In the genomic region with DNA sequence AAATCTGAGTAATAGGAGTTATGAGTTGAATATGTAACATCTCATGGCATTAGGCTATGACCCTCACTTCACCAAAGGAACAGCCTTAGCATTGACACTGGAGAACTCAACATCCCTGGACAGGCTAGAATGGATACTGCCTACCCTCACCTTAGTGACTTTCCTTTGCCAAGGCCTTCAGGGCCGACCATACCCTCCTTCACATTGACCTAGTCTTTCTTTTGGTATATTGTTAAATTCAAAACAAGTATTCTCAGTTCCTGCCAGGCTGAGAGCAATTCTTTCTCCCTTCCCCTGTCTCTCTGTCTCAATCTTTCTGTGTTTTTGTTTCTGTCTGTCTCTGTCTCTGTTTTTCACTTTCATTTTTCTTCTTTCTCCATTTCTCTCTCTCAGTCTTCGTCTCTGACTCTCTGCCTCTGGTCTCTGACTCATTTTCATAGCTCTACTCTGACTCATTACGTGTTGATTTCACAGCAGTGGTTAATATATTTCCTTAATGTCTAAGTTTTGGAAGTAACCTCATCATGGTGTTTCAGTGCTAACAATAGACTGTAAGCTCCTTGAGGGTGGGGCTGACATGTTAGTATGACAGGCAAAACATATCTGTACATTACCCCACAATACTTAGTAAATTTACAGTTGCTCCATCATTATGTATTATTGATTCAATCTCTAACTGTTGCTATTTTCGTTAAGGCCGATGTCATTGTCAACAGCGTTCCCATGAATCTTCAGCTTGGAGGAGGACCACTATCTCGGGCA, we compare ENCODE assay signal across 8 cellular contexts. TPM values are rescaled to one million over a fixed set of nuclear protein-coding genes. Genes with fewer than 3 reads are reported as not detected.
DNase-seq lines count a peak whose midpoint lies in the region; ATAC-seq and TF ChIP-seq lines count a peak whose summit lies in the region.

No MANE protein-coding gene starts in this region.

- no peaks in the 10 kb centered on the region for H4K20me1 ChIP-seq in PC-9 (ENCODE audit: insufficient read depth)

- DNase-seq in stimulated activated CD4-positive, alpha-beta T cell treated with anti-CD3 and anti-CD28 coated beads, Interleukin-12 subunit alpha, Interleukin-12 subunit beta, amount 100 ng/mL, for 24 hours (ENCODE audit: low read depth in 2 of 2) = peak; percentile 1 to 3
- no peak for DNase-seq in stimulated activated CD4-positive, alpha-beta T cell treated with anti-CD3 and anti-CD28 coated beads, Interleukin-4, amount 100 ng/mL, for 4 hours
- DNase-seq in PC-9 = peak in 1 of 2 experiments; percentile 77
- DNase-seq in NCI-H1417 (lab: John Stamatoyannopoulos, UW) = no peak
- DNase-seq in inferior parietal cortex (ENCODE audit: extremely low spot score) = no peak
- DNase-seq in sigmoid colon = no peak

- CTCF ChIA-PET in PC-9 (lab: Charles Lee) = no interaction called here

- peak overlapping the region; percentile 54 for H3K4me2 ChIP-seq in PC-9

- TF ChIP-seq EP300 in sigmoid colon (IDR thresholded peaks at IDR 0.05) = no peak

- TF ChIP-seq POLR2A in sigmoid colon (IDR thresholded peaks at IDR 0.05) = no peak

- no peaks in the 10 kb centered on the region; the same call in 1 of the 2 replicates for H3F3A ChIP-seq in PC-9 (ENCODE audit: insufficient read depth, low read depth)

- ATAC-seq in HG02852 (IDR thresholded peaks at IDR 0.05; ENCODE audit: unreplicated experiment) = peak; percentile 94
- ATAC-seq in esophagus mucosa = peak; percentile 86

- 78 to 84% methylated on average over 7 of the region's 7 CpGs for WGBS in sigmoid colon, 2 donors

- peaks cover 7% of the 10 kb centered on the region; the same call in 1 of the 2 replicates for H3K4me1 ChIP-seq in PC-9 (replicated peaks; ENCODE audit: insufficient read depth)
- H3K4me1 ChIP-seq in sigmoid colon = no peaks in the 10 kb centered on the region

- POLR2A ChIA-PET in PC-9 (lab: Charles Lee; ENCODE audit: unreplicated experiment) = interaction anchor here (0.5 kb wide), 1 partner anchor 11 kb away, joined by 3 read pairs; no protein-coding TSS in a partner anchor

- H3K36me3 ChIP-seq in PC-9 (ENCODE audit: low read depth) = no peaks in the 10 kb centered on the region
- no peaks in the 10 kb centered on the region for H3K36me3 ChIP-seq in sigmoid colon

- intact Hi-C loops in PC-9 (cut with micrococcal nuclease; ENCODE audit: unreplicated experiment) (no loop called here), sigmoid colon (cut with DNase I) (no loop called here)

- H2AFZ ChIP-seq in PC-9 = peak overlapping the region; percentile 65; the same call in 1 of the 2 replicates

- H3K79me2 ChIP-seq in PC-9 (ENCODE audit: low read depth) = no peaks in the 10 kb centered on the region

- no peaks in the 10 kb centered on the region; the same call in 1 of the 2 replicates for H3K9me2 ChIP-seq in PC-9 (ENCODE audit: insufficient read depth)

- H3K27me3 ChIP-seq in PC-9 (ENCODE audit: insufficient read depth, low read depth) (no peaks in the 10 kb centered on the region), sigmoid colon (no peaks in the 10 kb centered on the region)

- H3K27ac ChIP-seq in PC-9 (peak overlapping the region; percentile 36), sigmoid colon (no peak overlapping the region)

- H3K4me3 ChIP-seq in PC-9 (peak overlapping the region; percentile 15; the same call in 1 of the 2 replicates), sigmoid colon (no peak overlapping the region)

- no TSS peak for BruUV-seq in PC-9 (replicated peaks; lab: Mats Ljungman, UMichigan)

- TF ChIP-seq CTCF in PC-9 (conservative IDR thresholded peaks at IDR 0.05) (no peak), sigmoid colon (IDR thresholded peaks at IDR 0.05) (no peak)

- no peaks in the 10 kb centered on the region for H3K9me3 ChIP-seq in PC-9 (ENCODE audit: insufficient read depth, low read depth)
- no peaks in the 10 kb centered on the region for H3K9me3 ChIP-seq in sigmoid colon

RNA-seq across cellular contexts. Expression of a gene that starts 32.5 kb away (rescaled TPM):
- 0.07 and 0.13 TPM in 2 replicates for total RNA-seq in PC-9 (2021)
- total RNA-seq in esophagus mucosa = 0.56 TPM
- 1 to 10 TPM; 1.1 to 3.9 (median 2.9) TPM for total RNA-seq in sigmoid colon
- 10 to 100 TPM in 1 of 3 donors, 1 to 10 TPM in 1, not detected in 1; 1.2 to 16.8 TPM for polyA plus RNA-seq in sigmoid colon

RNA-seq across cellular contexts. Expression of a gene that starts 45.8 kb away (rescaled TPM):
- 30.0 and 41.7 TPM in 2 replicates for total RNA-seq in PC-9 (2021)
- 28.5 TPM for total RNA-seq in esophagus mucosa
- 10 to 100 TPM; 18.9 to 32.6 (median 25.0) TPM for total RNA-seq in sigmoid colon
- polyA plus RNA-seq in sigmoid colon = 10 to 100 TPM in 2 of 3 donors, 1 to 10 TPM in 1; 9.6 to 33.2 (median 20.8) TPM

RNA-seq across cellular contexts. Expression of a gene that starts 45.9 kb away (rescaled TPM):
- total RNA-seq in PC-9 (2021) = 15.0 and 21.1 TPM in 2 replicates
- total RNA-seq in esophagus mucosa = 27.5 TPM
- total RNA-seq in sigmoid colon = 10 to 100 TPM; 24.5 to 43.0 (median 35.3) TPM
- 10 to 100 TPM; 20.4 to 48.4 (median 26.8) TPM for polyA plus RNA-seq in sigmoid colon

Comparison
In these comparisons a context has a peak if more than half of its experiments do, and no peak if none do; other contexts are left out.
1. DNase-seq: peak in stimulated activated CD4-positive, alpha-beta T cell treated with anti-CD3 and anti-CD28 coated beads, Interleukin-12 subunit alpha, Interleukin-12 subunit beta, amount 100 ng/mL, for 24 hours (2 of 2); none in stimulated activated CD4-positive, alpha-beta T cell treated with anti-CD3 and anti-CD28 coated beads, Interleukin-4, amount 100 ng/mL, for 4 hours (0 of 2), NCI-H1417 (0 of 3), inferior parietal cortex (single experiment) and sigmoid colon (single experiment).